38 cellular contexts compared by ENCODE assay signal in the genomic region with DNA sequence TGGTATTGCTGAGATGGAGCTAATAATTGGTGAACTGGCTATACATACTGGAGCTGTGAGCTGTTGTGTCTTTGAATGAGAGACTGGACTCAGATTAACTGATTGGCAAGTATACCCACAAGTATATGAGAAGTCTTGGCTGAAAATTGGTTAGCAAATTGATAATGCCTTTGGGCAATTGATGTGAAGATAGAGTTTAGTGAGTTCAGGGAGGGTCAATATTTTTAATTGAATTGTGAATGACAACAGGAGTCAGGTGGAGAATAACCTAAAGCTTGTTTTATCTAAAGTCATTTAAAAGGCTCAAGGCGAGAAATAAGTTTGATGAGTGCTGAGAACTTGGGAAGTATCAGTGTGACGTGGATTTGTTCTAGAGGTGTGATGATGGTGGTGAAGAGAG. TPM values are rescaled to one million over a fixed set of nuclear protein-coding genes. Genes with fewer than 3 reads are reported as not detected.
"Had no signal": no experiment of that assay in that cellular context is flagged by ENCODE, and none has a peak within 500 bp of the region (broad histone marks: within the 10 kb centered on the region; RNA-seq: fewer than 3 reads in every experiment).

No MANE protein-coding gene starts in this region.

- H3K4me2 ChIP-seq: KMS-11 had no signal

- H3K27me3 ChIP-seq: MG63 had no signal

- DNase-seq: Karpas-422, Kasumi-1, KG1, MG63, MM.1S, MV-4-11, NCI-H1048, NCI-H1092, NCI-H1092 treated with DMSO at 0.1 percent for 48 hours, NCI-H1105, NCI-H1105 treated with DMSO at 0.1 percent for 48 hours, NCI-H1417, NCI-H1417 treated with DMSO at 0.1 percent for 48 hours, NCI-H1436, NCI-H1436 treated with DMSO at 0.1 percent for 48 hours, NCI-H146, NCI-H1694, NCI-H1694 treated with DMSO at 0.1 percent for 48 hours, NCI-H187, NCI-H187 treated with DMSO at 0.1 percent for 48 hours, NCI-H1930, NCI-H2029, NCI-H2029 treated with DMSO at 0.1 percent for 48 hours, NCI-H2081, NCI-H2081 treated with DMSO at 0.1 percent for 48 hours, NCI-H2107, NCI-H2171, NCI-H2171 treated with DMSO at 0.1 percent for 48 hours, NCI-H2227 treated with DMSO at 0.1 percent for 48 hours, NCI-H226, NCI-H345, NCI-H446, NCI-H446 treated with DMSO at 0.1 percent for 48 hours, NCI-H510A, NCI-H510A treated with DMSO at 0.1 percent for 48 hours, NCI-H524 had no signal

- H3K9me3 ChIP-seq: MG63 had no signal

- H3K4me3 ChIP-seq: MG63 had no signal

- H3K36me3 ChIP-seq: MG63 had no signal

- H3K9ac ChIP-seq: KMS-11 had no signal

- H3K27ac ChIP-seq: KMS-11 had no signal

RNA-seq across cellular contexts. Expression of gene NCAM2, which starts 27.5 kb away (rescaled TPM):
- total RNA-seq: MCF 10A had no signal
